9 cellular contexts compared by ENCODE assay signal in the genomic region with DNA sequence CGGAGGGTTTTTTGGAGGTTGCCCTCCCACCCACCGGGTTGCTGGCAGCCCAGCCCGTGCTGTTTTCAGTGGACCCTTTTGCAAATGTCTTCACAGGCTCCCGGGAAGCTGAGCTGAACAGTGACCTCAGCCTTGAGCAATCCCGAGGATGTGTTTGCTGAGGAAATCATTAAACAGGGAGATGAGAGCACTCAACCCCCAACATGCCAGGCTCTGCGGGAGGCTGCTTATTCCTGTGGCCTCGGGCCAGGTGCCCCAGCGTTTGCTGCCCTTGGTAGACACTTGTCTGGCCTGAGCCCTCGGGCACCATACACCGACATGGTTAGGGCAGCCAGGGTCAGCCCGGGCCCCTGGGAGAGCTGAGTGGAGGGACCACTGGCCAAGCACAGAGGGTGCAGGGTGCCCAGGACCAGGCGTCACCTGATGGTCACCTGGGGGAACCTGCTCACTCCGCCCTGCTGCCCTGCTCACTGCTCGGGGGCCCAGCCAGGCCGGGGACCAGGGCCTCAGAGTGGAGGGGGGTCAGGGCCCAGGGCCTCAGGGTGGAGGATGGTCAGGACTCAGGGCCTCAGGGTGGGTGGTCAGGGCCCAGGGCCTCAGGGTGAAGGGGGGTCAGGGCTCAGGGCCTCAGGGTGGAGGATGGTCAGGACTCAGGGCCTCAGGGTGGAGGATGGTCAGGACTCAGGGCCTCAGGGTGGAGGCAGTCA. TPM values are rescaled to one million over a fixed set of nuclear protein-coding genes. Genes with fewer than 3 reads are reported as not detected.
DNase-seq lines count a peak whose midpoint lies in the region; ATAC-seq and TF ChIP-seq lines count a peak whose summit lies in the region.
"Had no signal": no experiment of that assay in that cellular context is flagged by ENCODE, and none has a peak within 500 bp of the region (broad histone marks: within the 10 kb centered on the region; RNA-seq: fewer than 3 reads in every experiment).

No MANE protein-coding gene starts in this region.

- WGBS in right lobe of liver (ENCODE audit: insufficient coverage, low coverage, low lambda C conversion rate, missing lambda C conversion rate), result 9% methylated on average over 6 of the region's 15 CpGs

- H3K27ac ChIP-seq in breast epithelium (peak overlapping the region; percentile 21 to 77), right lobe of liver (peak overlapping the region; percentile 46 to 71 (median 53))

- intact Hi-C loops in breast epithelium (cut with DNase I; ENCODE audit: low total_unique reads) (loop anchor here (5.0 kb wide), 1 partner anchor 1323 kb away; no protein-coding TSS in a partner anchor), right lobe of liver (cut with DNase I) (loop anchor here in 1 of 2 donors (10.0 kb wide), 1 partner anchor 75 kb away; a partner anchor contains a TSS)

- H3K4me3 ChIP-seq in breast epithelium (no peak overlapping the region), right lobe of liver (peak overlapping the region in 1 of 3 donors; percentile 33)

- H3K4me1 ChIP-seq in breast epithelium, result no peaks in the 10 kb centered on the region
- peaks cover 0 to 21% (median 8%) of the 10 kb centered on the region in 4 donors for H3K4me1 ChIP-seq in right lobe of liver

- DNase-seq in ACHN (peak; percentile 97), HT1080 (ENCODE audit: low read depth) (peak; percentile 73), breast epithelium (ENCODE audit: low spot score in 2 of 2) (no peak), right lobe of liver (peak; percentile 87 to 92 (median 90)), T-helper 1 cell (no peak), amygdala (lab: John Stamatoyannopoulos, UW) (no peak), GOT3 (lab: John Stamatoyannopoulos, UW) (no peak)
- DNase-seq: activated CD8-positive, alpha-beta T cell treated with anti-CD3 and anti-CD28 coated beads, Interleukin-2, amount 10 ng/mL, durations not matched to agents 7 days and 5 days had no signal

- H3K36me3 ChIP-seq in breast epithelium (no peaks in the 10 kb centered on the region), right lobe of liver (no peaks in the 10 kb centered on the region)

- ATAC-seq in right lobe of liver (peak; percentile 79 to 87 (median 83)), GM21529 (IDR thresholded peaks at IDR 0.05; ENCODE audit: unreplicated experiment) (no peak)
- ATAC-seq: activated CD8-positive, alpha-beta T cell treated with anti-CD3 and anti-CD28 coated beads, Interleukin-2, amount 10 ng/mL, durations not matched to agents 7 days and 5 days had no signal

- H3K27me3 ChIP-seq in breast epithelium (no peaks in the 10 kb centered on the region), right lobe of liver (no peaks in the 10 kb centered on the region)

- in situ Hi-C loops in ACHN (cut with HindIII; ENCODE audit: low pct_ligation_motif_present, low pct_unique_long_range_greater_than_20kb, low sequenced_read_pairs), result no loop called here

- no peak for TF ChIP-seq POLR2A in breast epithelium (IDR thresholded peaks at IDR 0.05)
- TF ChIP-seq POLR2A in right lobe of liver (IDR thresholded peaks at IDR 0.05), result no peak

- TF ChIP-seq CTCF in breast epithelium (IDR thresholded peaks at IDR 0.05) (no peak), right lobe of liver (IDR thresholded peaks at IDR 0.05) (no peak)

- H3K9me3 ChIP-seq in breast epithelium (no peaks in the 10 kb centered on the region), right lobe of liver (no peaks in the 10 kb centered on the region)

RNA-seq across cellular contexts. Expression of a gene that starts 42.5 kb away (rescaled TPM):
- 19.4 and 36.5 TPM in 2 replicates for total RNA-seq in HT1080 (2014; rRNA removed; shearing (Covaris generic))
- polyA plus RNA-seq in HT1080 (2015; cell fraction: cytosol; rRNA removed), result 39.6 and 39.7 TPM in 2 replicates
- 152 and 170 TPM in 2 replicates for polyA plus RNA-seq in HT1080 (2015; cell fraction: nucleus; rRNA removed)
- total RNA-seq in breast epithelium (10 to 100 TPM; 20.0 to 22.9 (median 22.1) TPM), right lobe of liver (10 to 100 TPM; 10.5 to 22.0 (median 13.7) TPM)

Comparison
In these comparisons a context has a peak if more than half of its experiments do, and no peak if none do; other contexts are left out.
1. DNase-seq: peak in ACHN (single experiment), HT1080 (single experiment) and right lobe of liver (3 of 3); none in breast epithelium (0 of 2), T-helper 1 cell (0 of 5), amygdala (0 of 56) and GOT3 (single experiment).